23 cellular contexts compared by ENCODE assay signal in genomic region chr15:45734244-45734643, GRCh38.
"Had no signal": no experiment of that assay in that cellular context is flagged by ENCODE, and none has a peak within 500 bp of the region (broad histone marks: within the 10 kb centered on the region; RNA-seq: fewer than 3 reads in every experiment).

No MANE protein-coding gene starts in this region.

- DNase-seq: activated CD4-positive, alpha-beta memory T cell treated with anti-CD3 and anti-CD28 coated beads for 36 hours; activated CD4-positive, alpha-beta T cell treated with anti-CD3 and anti-CD28 coated beads for 48 hours; activated CD4-positive, CD25-positive, alpha-beta regulatory T cell; activated effector memory CD4-positive, alpha-beta T cell treated with Interleukin-2 at 50 U/mL for 16 hours; activated naive CD4-positive, alpha-beta T cell treated with anti-CD3 and anti-CD28 coated beads, Interleukin-2, amount 10 ng/mL, durations not matched to agents 7 days and 5 days; activated T-cell treated with anti-CD3 and anti-CD28 coated beads, Interleukin-2, amount 50 U/mL, for 72 hours; amygdala; heart left ventricle; left cardiac atrium; mesenchymal stem cell; mucosa of descending colon; nephron progenitor cell; pancreas; psoas muscle; spleen; stimulated activated CD4-positive, alpha-beta T cell treated with anti-CD3 and anti-CD28 coated beads, Interleukin-4, amount 100 ng/mL, for 4 hours; substantia nigra; T1000 had no signal

- H3K4me1 Mint-ChIP-seq: activated naive CD4-positive, alpha-beta T cell treated with anti-CD3 and anti-CD28 coated beads, Interleukin-2, amount 10 ng/mL, durations not matched to agents 7 days and 5 days; nephron progenitor cell had no signal

- H3K4me3 ChIP-seq: gastroesophageal sphincter, heart left ventricle, mucosa of descending colon, pancreas, psoas muscle, right atrium auricular region, spleen, tibial nerve had no signal

- H3K27ac Mint-ChIP-seq: activated CD4-positive, alpha-beta memory T cell treated with anti-CD3 and anti-CD28 coated beads for 36 hours; activated naive CD4-positive, alpha-beta T cell treated with anti-CD3 and anti-CD28 coated beads, Interleukin-2, amount 10 ng/mL, durations not matched to agents 7 days and 5 days; activated T-cell treated with anti-CD3 and anti-CD28 coated beads, Interleukin-2, amount 50 U/mL, for 72 hours; nephron progenitor cell; stimulated activated naive CD8-positive, alpha-beta T cell treated with anti-CD3 and anti-CD28 coated beads, Interleukin-15, Interleukin-2, amounts not matched to agents 100 ng/mL and 50 ng/mL, for 24 hours had no signal

- H3K9me3 ChIP-seq: gastroesophageal sphincter, heart left ventricle, mucosa of descending colon, pancreas, psoas muscle, right atrium auricular region, spleen, tibial nerve had no signal

- H3K27me3 ChIP-seq: gastroesophageal sphincter, heart left ventricle, pancreas, right atrium auricular region, tibial nerve had no signal

- H3K27ac ChIP-seq: epithelial cell of prostate, gastroesophageal sphincter, heart left ventricle, pancreas, psoas muscle, right atrium auricular region, spleen, tibial nerve had no signal

- H3K36me3 ChIP-seq: gastroesophageal sphincter, heart left ventricle, pancreas, right atrium auricular region, spleen, tibial nerve had no signal

- ATAC-seq: activated T-cell treated with anti-CD3 and anti-CD28 coated beads, Interleukin-2, amount 50 U/mL, for 72 hours; gastroesophageal sphincter; heart left ventricle; left cardiac atrium; mucosa of descending colon; pancreas; psoas muscle had no signal

- H3K9me3 Mint-ChIP-seq: activated CD4-positive, alpha-beta memory T cell treated with anti-CD3 and anti-CD28 coated beads for 36 hours; activated naive CD4-positive, alpha-beta T cell treated with anti-CD3 and anti-CD28 coated beads, Interleukin-2, amount 10 ng/mL, durations not matched to agents 7 days and 5 days; activated T-cell treated with anti-CD3 and anti-CD28 coated beads, Interleukin-2, amount 50 U/mL, for 72 hours; nephron progenitor cell; stimulated activated naive CD8-positive, alpha-beta T cell treated with anti-CD3 and anti-CD28 coated beads, Interleukin-15, Interleukin-2, amounts not matched to agents 100 ng/mL and 50 ng/mL, for 24 hours had no signal

- H3K4me1 ChIP-seq: pancreas, psoas muscle, spleen, tibial nerve had no signal

- H3K4me3 Mint-ChIP-seq: activated CD4-positive, alpha-beta memory T cell treated with anti-CD3 and anti-CD28 coated beads for 36 hours; activated naive CD4-positive, alpha-beta T cell treated with anti-CD3 and anti-CD28 coated beads, Interleukin-2, amount 10 ng/mL, durations not matched to agents 7 days and 5 days; activated T-cell treated with anti-CD3 and anti-CD28 coated beads, Interleukin-2, amount 50 U/mL, for 72 hours; nephron progenitor cell; stimulated activated naive CD8-positive, alpha-beta T cell treated with anti-CD3 and anti-CD28 coated beads, Interleukin-15, Interleukin-2, amounts not matched to agents 100 ng/mL and 50 ng/mL, for 24 hours had no signal

- H3K36me3 Mint-ChIP-seq: activated CD4-positive, alpha-beta memory T cell treated with anti-CD3 and anti-CD28 coated beads for 36 hours; activated naive CD4-positive, alpha-beta T cell treated with anti-CD3 and anti-CD28 coated beads, Interleukin-2, amount 10 ng/mL, durations not matched to agents 7 days and 5 days had no signal
